In genomic region chr6:44043479-44044153, GRCh38 we compare ENCODE assay signal across 11 cellular contexts.
DNase-seq lines count a peak whose midpoint lies in the region; ATAC-seq and TF ChIP-seq lines count a peak whose summit lies in the region.
"Had no signal": no experiment of that assay in that cellular context is flagged by ENCODE, and none has a peak within 500 bp of the region (broad histone marks: within the 10 kb centered on the region; RNA-seq: fewer than 3 reads in every experiment).

No MANE protein-coding gene starts in this region.

- H3K9me2 ChIP-seq in PC-9 (ENCODE audit: insufficient read depth), result no peaks in the 10 kb centered on the region

- BruUV-seq in PC-9 (replicated peaks; lab: Mats Ljungman, UMichigan), result no TSS peak

- H3K27ac Mint-ChIP-seq in neural crest cell (ENCODE audit: unreplicated experiment), result peak overlapping the region; percentile 70
- H3K27ac Mint-ChIP-seq: dendritic cell treated with granulocyte-macrophage colony-stimulating factor and Interleukin-4, amounts not matched to agents 40 ng/mL and 50 ng/mL, for 4 days had no signal

- TF ChIP-seq CTCF in PC-9 (conservative IDR thresholded peaks at IDR 0.05) (no peak), fibroblast of pulmonary artery (IDR thresholded peaks at IDR 0.05; ENCODE audit: low read length, missing control alignments) (no peak), neural crest cell (conservative IDR thresholded peaks at IDR 0.05) (no peak)

- H3K4me3 ChIP-seq in PC-9, result no peak overlapping the region; the same call in 1 of the 2 replicates
- H3K4me3 ChIP-seq in fibroblast of pulmonary artery (replicated peaks; ENCODE audit: low read depth, low read length), result no peak overlapping the region
- H3K4me3 ChIP-seq: BLaER1 had no signal

- peak overlapping the region; percentile 77 for H3K4me2 ChIP-seq in PC-9

- no peaks in the 10 kb centered on the region for H3K36me3 Mint-ChIP-seq in neural crest cell (ENCODE audit: low read depth)

- H3K79me2 ChIP-seq in PC-9 (ENCODE audit: low read depth), result peaks cover 16% of the 10 kb centered on the region

- no peaks in the 10 kb centered on the region for H3K9me3 Mint-ChIP-seq in neural crest cell
- H3K9me3 Mint-ChIP-seq: dendritic cell treated with granulocyte-macrophage colony-stimulating factor and Interleukin-4, amounts not matched to agents 40 ng/mL and 50 ng/mL, for 4 days had no signal

- POLR2A ChIA-PET in PC-9 (lab: Charles Lee; ENCODE audit: unreplicated experiment), result interaction anchor here (0.5 to 0.8 kb wide), 9 partner anchors 7 to 505 kb away, joined by 3 to 10 read pairs (median 4); partner anchors contain the start of gene VEGFA

- no peak for ATAC-seq in HG02970 (IDR thresholded peaks at IDR 0.05; ENCODE audit: low FRiP score, unreplicated experiment)

- peaks cover 82% of the 10 kb centered on the region for H3K4me1 ChIP-seq in PC-9 (replicated peaks; ENCODE audit: insufficient read depth)

- peaks cover 23% of the 10 kb centered on the region for H3K4me1 Mint-ChIP-seq in neural crest cell

- DNase-seq in Caki2 (ENCODE audit: low read depth), result peak; percentile 67
- peak; percentile 55 to 64 for DNase-seq in PC-9
- peak; percentile 60 for DNase-seq in fibroblast of pulmonary artery (ENCODE audit: low read depth)
- no peak for DNase-seq in neural crest cell (ENCODE audit: low read depth, low spot score)
- no peak for DNase-seq in stimulated activated CD4-positive, alpha-beta T cell treated with anti-CD3 and anti-CD28 coated beads, Interleukin-2, amount 100 ng/mL, for 48 hours
- DNase-seq in NCI-H146 (lab: John Stamatoyannopoulos, UW), result no peak
- DNase-seq in SIG-M5 (lab: John Stamatoyannopoulos, UW), result no peak
- DNase-seq: activated CD8-positive, alpha-beta memory T cell treated with anti-CD3 and anti-CD28 coated beads for 24 hours had no signal

- no peaks in the 10 kb centered on the region for H4K20me1 ChIP-seq in PC-9 (ENCODE audit: insufficient read depth)
- H4K20me1 ChIP-seq: BLaER1 had no signal

- intact Hi-C loops in PC-9 (cut with micrococcal nuclease; ENCODE audit: unreplicated experiment), result loop anchor here (1.0 to 5.0 kb wide), 4 partner anchors 9 to 41 kb away; no protein-coding TSS in a partner anchor

- in situ Hi-C loops in Caki2 (cut with HindIII; ENCODE audit: low pct_unique_long_range_greater_than_20kb, low sequenced_read_pairs), result no loop called here

- peak overlapping the region; percentile 99 for H3K27ac ChIP-seq in PC-9
- H3K27ac ChIP-seq: BLaER1 had no signal

- no peaks in the 10 kb centered on the region for H3K36me3 ChIP-seq in PC-9 (ENCODE audit: low read depth)
- H3K36me3 ChIP-seq: BLaER1 had no signal

- no peak overlapping the region for H3K4me3 Mint-ChIP-seq in neural crest cell
- H3K4me3 Mint-ChIP-seq: dendritic cell treated with granulocyte-macrophage colony-stimulating factor and Interleukin-4, amounts not matched to agents 40 ng/mL and 50 ng/mL, for 4 days had no signal

- H3K27me3 ChIP-seq in PC-9 (ENCODE audit: insufficient read depth, low read depth), result no peaks in the 10 kb centered on the region
- H3K27me3 ChIP-seq: BLaER1 had no signal

- peaks cover 60% of the 10 kb centered on the region for H3F3A ChIP-seq in PC-9 (ENCODE audit: insufficient read depth, low read depth)

- no peak overlapping the region for H2AFZ ChIP-seq in PC-9

- H3K27me3 Mint-ChIP-seq in neural crest cell (ENCODE audit: low read depth), result peaks cover 2% of the 10 kb centered on the region

- no peaks in the 10 kb centered on the region for H3K9me3 ChIP-seq in PC-9 (ENCODE audit: insufficient read depth, low read depth)
- H3K9me3 ChIP-seq: BLaER1 had no signal

- CTCF ChIA-PET in PC-9 (lab: Charles Lee), result interaction anchor here (1.3 kb wide), 1 partner anchor 10 kb away, joined by 3 read pairs; no protein-coding TSS in a partner anchor

Comparison
In these comparisons a context has a peak if more than half of its experiments do, and no peak if none do; other contexts are left out.
1. DNase-seq: peak in Caki2 (single experiment), PC-9 (2 of 2) and fibroblast of pulmonary artery (single experiment); none in neural crest cell (single experiment), stimulated activated CD4-positive, alpha-beta T cell treated with anti-CD3 and anti-CD28 coated beads, Interleukin-2, amount 100 ng/mL, for 48 hours (0 of 2), NCI-H146 (single experiment) and SIG-M5 (single experiment).